Comparison of ENCODE assay signal across 30 cellular contexts in the genomic region with DNA sequence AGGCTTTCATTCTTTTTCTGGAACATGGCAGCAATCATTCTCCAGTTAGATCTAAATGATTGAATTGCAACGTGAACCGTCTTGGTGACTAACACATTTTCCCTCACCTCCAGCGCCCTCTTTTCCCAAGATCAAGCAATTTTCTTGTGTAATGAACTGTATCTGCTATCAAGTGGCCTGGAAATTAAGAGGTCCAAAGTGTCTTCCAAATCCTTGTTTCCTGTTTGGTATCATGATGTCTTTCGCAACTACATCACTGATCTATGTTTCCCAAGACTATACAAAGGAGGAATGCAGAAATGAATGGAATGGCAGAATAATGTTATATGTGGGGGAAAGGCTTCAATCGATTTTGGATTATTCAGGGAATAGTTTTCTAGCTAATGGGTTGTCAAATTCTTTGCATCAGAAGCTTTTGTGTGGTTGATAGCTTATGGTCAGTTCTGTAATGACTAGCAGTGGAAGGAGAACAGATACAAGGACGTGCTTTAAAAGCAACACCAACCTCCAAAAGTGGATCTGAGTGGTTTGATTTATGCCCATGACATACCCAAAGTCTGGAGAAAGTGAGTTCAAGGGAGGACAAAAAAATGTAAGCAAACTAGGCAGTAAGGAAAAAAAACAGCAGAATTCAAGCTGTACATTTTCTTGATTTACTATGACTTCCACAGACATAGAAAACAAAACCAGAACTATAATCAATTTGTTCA. TPM values are rescaled to one million over a fixed set of nuclear protein-coding genes. Genes with fewer than 3 reads are reported as not detected.
DNase-seq lines count a peak whose midpoint lies in the region; ATAC-seq, FAIRE-seq and TF ChIP-seq lines count a peak whose summit lies in the region.
"Had no signal": no experiment of that assay in that cellular context is flagged by ENCODE, and none has a peak within 500 bp of the region (broad histone marks: within the 10 kb centered on the region; RNA-seq: fewer than 3 reads in every experiment).

No MANE protein-coding gene starts in this region.

- WGBS in adrenal gland, 4 donors = 64 to 77% (median 66%) methylated on average over 6 of the region's 6 CpGs

- peaks cover 4% of the 10 kb centered on the region for H3K4me1 Mint-ChIP-seq in CD14-positive monocyte
- H3K4me1 Mint-ChIP-seq: mesothelial cell of epicardium; stimulated activated effector memory CD8-positive, alpha-beta T cell treated with anti-CD3 and anti-CD28 coated beads, Interleukin-12 subunit alpha, Interleukin-12 subunit beta, amount 100 ng/mL, for 72 hours had no signal

- H3K27me3 ChIP-seq in bronchial epithelial cell (ENCODE audit: control insufficient read depth, insufficient read depth, low read length) (no peaks in the 10 kb centered on the region), adrenal gland (no peaks in the 10 kb centered on the region)
- H3K27me3 ChIP-seq: BLaER1 treated with 17β-estradiol and CSF1 and Interleukin-3, amounts not matched to agents 10 nM and 100 nM; cardiac muscle cell; foreskin keratinocyte; suprapubic skin had no signal

- H3K9me3 Mint-ChIP-seq in CD14-positive monocyte = peaks cover 0 to 2% (median 0%) of the 10 kb centered on the region in 7 donors
- H3K9me3 Mint-ChIP-seq: activated T-cell treated with anti-CD3 and anti-CD28 coated beads, Interleukin-2, amount 50 U/mL, for 4 hours; HFFc6; stimulated activated effector memory CD8-positive, alpha-beta T cell treated with anti-CD3 and anti-CD28 coated beads, Interleukin-12 subunit alpha, Interleukin-12 subunit beta, amount 100 ng/mL, for 72 hours had no signal

- no peaks in the 10 kb centered on the region for H3K36me3 Mint-ChIP-seq in CD14-positive monocyte
- H3K36me3 Mint-ChIP-seq: mesothelial cell of epicardium; stimulated activated effector memory CD8-positive, alpha-beta T cell treated with anti-CD3 and anti-CD28 coated beads, Interleukin-12 subunit alpha, Interleukin-12 subunit beta, amount 100 ng/mL, for 72 hours had no signal

- H3K4me1 ChIP-seq in adrenal gland (replicated peaks in 1 of 2) = no peaks in the 10 kb centered on the region
- H3K4me1 ChIP-seq: BLaER1 treated with 17β-estradiol and CSF1 and Interleukin-3, amounts not matched to agents 10 nM and 100 nM; foreskin keratinocyte; left ventricle myocardium inferior; suprapubic skin had no signal

- no peak for TF ChIP-seq CTCF in bronchial epithelial cell (IDR thresholded peaks at IDR 0.05; ENCODE audit: insufficient read depth, low read length, severe bottlenecking)
- TF ChIP-seq CTCF in CD14-positive monocyte (IDR thresholded peaks at IDR 0.05) = no peak
- TF ChIP-seq CTCF in adrenal gland (IDR thresholded peaks at IDR 0.05) = no peak

- no peak for ATAC-seq in HG03342 (IDR thresholded peaks at IDR 0.05; ENCODE audit: unreplicated experiment)
- ATAC-seq: activated T-cell treated with anti-CD3 and anti-CD28 coated beads, Interleukin-2, amount 50 U/mL, for 4 hours; foreskin keratinocyte; naive thymus-derived CD4-positive, alpha-beta T cell; stimulated activated effector memory CD8-positive, alpha-beta T cell treated with anti-CD3 and anti-CD28 coated beads, Interleukin-12 subunit alpha, Interleukin-12 subunit beta, amount 100 ng/mL, for 72 hours had no signal

- in situ Hi-C loops in Caki2 (cut with HindIII; ENCODE audit: low pct_unique_long_range_greater_than_20kb, low sequenced_read_pairs) = no loop called here

- DNase-seq in Caki2 (ENCODE audit: low read depth) (peak; percentile 51), LHCN-M2 (ENCODE audit: low read depth) (peak; percentile 35), bronchial epithelial cell (ENCODE audit: low read depth) (peak; percentile 37), iris pigment epithelial cell (ENCODE audit: low read depth) (peak; percentile 86), CD14-positive monocyte (ENCODE audit: low spot score) (no peak), DMS 273 treated with DMSO at 0.1 percent for 48 hours (lab: John Stamatoyannopoulos, UW) (no peak), adrenal gland (no peak)
- DNase-seq: activated CD4-positive, alpha-beta T cell treated with anti-CD3 and anti-CD28 coated beads for 48 hours; activated naive CD4-positive, alpha-beta T cell; activated T-cell treated with anti-CD3 and anti-CD28 coated beads, Interleukin-2, amount 50 U/mL, for 4 hours; amniotic stem cell; HFFc6; left ventricle myocardium inferior; naive thymus-derived CD4-positive, alpha-beta T cell; NCI-H187; NCI-H345; NCI-H774; nucleus accumbens; T-helper 2 cell had no signal

- peaks cover 0 to 4% (median 2%) of the 10 kb centered on the region in 3 donors for H3K27me3 Mint-ChIP-seq in CD14-positive monocyte (ENCODE audit: low read depth in 3 of 3)

- H3K36me3 ChIP-seq in bronchial epithelial cell (ENCODE audit: control insufficient read depth, insufficient read depth, low read length) (no peaks in the 10 kb centered on the region), adrenal gland (replicated peaks in 1 of 2) (no peaks in the 10 kb centered on the region)
- H3K36me3 ChIP-seq: BLaER1 treated with 17β-estradiol and CSF1 and Interleukin-3, amounts not matched to agents 10 nM and 100 nM; cardiac muscle cell; left ventricle myocardium inferior; suprapubic skin had no signal

- no peak overlapping the region for H3K4me3 Mint-ChIP-seq in CD14-positive monocyte
- H3K4me3 Mint-ChIP-seq: activated T-cell treated with anti-CD3 and anti-CD28 coated beads, Interleukin-2, amount 50 U/mL, for 4 hours; HFFc6; mesothelial cell of epicardium; naive thymus-derived CD4-positive, alpha-beta T cell; stimulated activated effector memory CD8-positive, alpha-beta T cell treated with anti-CD3 and anti-CD28 coated beads, Interleukin-12 subunit alpha, Interleukin-12 subunit beta, amount 100 ng/mL, for 72 hours had no signal

- no peak for TF ChIP-seq POLR2A in adrenal gland (IDR thresholded peaks at IDR 0.05)

- FAIRE-seq in bronchial epithelial cell (lab: Jason Lieb, UNC) = no peak

- no peak overlapping the region for H3K27ac Mint-ChIP-seq in CD14-positive monocyte
- H3K27ac Mint-ChIP-seq: HFFc6; mesothelial cell of epicardium; stimulated activated effector memory CD8-positive, alpha-beta T cell treated with anti-CD3 and anti-CD28 coated beads, Interleukin-12 subunit alpha, Interleukin-12 subunit beta, amount 100 ng/mL, for 72 hours had no signal

- no peaks in the 10 kb centered on the region for H3K9me3 ChIP-seq in adrenal gland (replicated peaks in 1 of 3)
- H3K9me3 ChIP-seq: BLaER1 treated with 17β-estradiol and CSF1 and Interleukin-3, amounts not matched to agents 10 nM and 100 nM; left ventricle myocardium inferior; suprapubic skin had no signal

- intact Hi-C loops in CD14-positive monocyte (cut with micrococcal nuclease) (no loop called here), adrenal gland (cut with DNase I) (no loop called here)

- H3K27ac ChIP-seq in adrenal gland = no peak overlapping the region
- H3K27ac ChIP-seq: BLaER1 treated with 17β-estradiol and CSF1 and Interleukin-3, amounts not matched to agents 10 nM and 100 nM; cardiac muscle cell; foreskin keratinocyte; KMS-11; left ventricle myocardium inferior; RWPE1; SK-N-MC; suprapubic skin had no signal

- H3K4me3 ChIP-seq in bronchial epithelial cell (ENCODE audit: low read depth, low read length) (no peak overlapping the region), adrenal gland (no peak overlapping the region)
- H3K4me3 ChIP-seq: BLaER1 treated with 17β-estradiol and CSF1 and Interleukin-3, amounts not matched to agents 10 nM and 100 nM; cardiac muscle cell; left ventricle myocardium inferior; SK-N-MC; smooth muscle cell; suprapubic skin had no signal

RNA-seq across cellular contexts. Expression of gene ZEB1, which starts 14.6 kb away (rescaled TPM):
- 10.3 and 20.4 TPM in 2 replicates for total RNA-seq in Caki2 (2014; rRNA removed; shearing (Covaris generic); ENCODE audit: low replicate concordance)
- 54.1 and 83.5 TPM in 2 replicates for total RNA-seq in LHCN-M2 (2014; rRNA removed)
- polyA plus RNA-seq in LHCN-M2 (2012) = 18.5 TPM
- 2.6 and 3.3 TPM in 2 replicates for total RNA-seq in bronchial epithelial cell
- polyA plus RNA-seq in CD14-positive monocyte = under 1 TPM; 0.13 to 0.20 TPM
- 10 to 100 TPM; 19.7 to 34.9 (median 25.1) TPM for total RNA-seq in adrenal gland
- 10 to 100 TPM in 2 of 3 donors, 1 to 10 TPM in 1; 7.3 to 17.7 (median 16.6) TPM for polyA plus RNA-seq in adrenal gland

Comparison
In these comparisons a context has a peak if more than half of its experiments do, and no peak if none do; other contexts are left out.
1. DNase-seq: peak in Caki2 (single experiment), LHCN-M2 (single experiment), bronchial epithelial cell (single experiment) and iris pigment epithelial cell (single experiment); none in CD14-positive monocyte (single experiment), DMS 273 treated with DMSO at 0.1 percent for 48 hours (single experiment) and adrenal gland (0 of 7).